Comparison of ENCODE assay signal across 1 cellular context in genomic region chr3:141255864-141256263, GRCh38.
TF ChIP-seq lines count a peak whose summit lies in the region.

No MANE protein-coding gene starts in this region.

TF ChIP-seq in GM12878, 131 proteins besides CTCF, POLR2A, EP300 and RAD21 (continued from another document):
- TF ChIP-seq GATAD2B (conservative IDR thresholded peaks at IDR 0.05; ENCODE audit: low read depth), result no peak
- no peak for TF ChIP-seq SMAD5 (IDR thresholded peaks at IDR 0.05; ENCODE audit: low read depth)
- no peak for TF ChIP-seq RELB (IDR thresholded peaks at IDR 0.05; ENCODE audit: low read depth)
- no peak for TF ChIP-seq MEF2A (IDR thresholded peaks at IDR 0.05; ENCODE audit: insufficient read depth, low read depth, low read length)
- TF ChIP-seq SMC3 (IDR thresholded peaks at IDR 0.05; ENCODE audit: borderline replicate concordance, low read length), result no peak; the same call in 1 of the 2 replicates
- TF ChIP-seq HDAC6 (IDR thresholded peaks at IDR 0.05; ENCODE audit: unreplicated experiment), result no peak
- no peak for TF ChIP-seq RCOR1 (conservative IDR thresholded peaks at IDR 0.05; ENCODE audit: low read depth, low read length)
- no peak for TF ChIP-seq ELK1 (IDR thresholded peaks at IDR 0.05; ENCODE audit: low read depth, low read length)
- TF ChIP-seq ZBTB4 (CRISPR knock-in tag; IDR thresholded peaks at IDR 0.05), result no peak
- no peak for TF ChIP-seq MYB (IDR thresholded peaks at IDR 0.05; ENCODE audit: borderline replicate concordance, low read depth, low read length)
- TF ChIP-seq YY1 (IDR thresholded peaks at IDR 0.05; ENCODE audit: low read depth, low read length), result no peak
- TF ChIP-seq GABPA (IDR thresholded peaks at IDR 0.05; ENCODE audit: low read depth), result no peak
